1 cellular context compared by ENCODE assay signal in the genomic region with DNA sequence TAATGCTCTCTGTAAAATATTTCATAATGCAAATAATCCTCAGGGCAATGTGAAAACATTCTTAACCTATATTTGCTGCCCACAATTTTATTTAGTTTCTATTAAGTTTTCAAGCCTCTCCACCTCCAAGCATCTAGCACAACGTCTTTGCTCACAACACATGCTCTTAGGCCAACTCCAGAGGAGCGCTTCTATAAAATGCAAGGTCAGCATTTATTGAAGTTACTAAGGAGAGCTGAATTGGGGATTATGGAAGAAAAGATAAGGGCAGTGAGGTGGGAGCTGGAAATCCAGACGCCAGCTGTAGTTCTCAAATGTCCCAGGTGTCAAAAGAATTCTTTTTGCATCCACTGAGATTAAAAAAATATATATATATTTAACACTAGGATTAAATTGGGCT.
TF ChIP-seq lines count a peak whose summit lies in the region.

No MANE protein-coding gene starts in this region.

TF ChIP-seq in HEK293, 187 proteins besides CTCF, POLR2A, EP300 and RAD21 (continued from another document):
- TF ChIP-seq, protein P1, sequence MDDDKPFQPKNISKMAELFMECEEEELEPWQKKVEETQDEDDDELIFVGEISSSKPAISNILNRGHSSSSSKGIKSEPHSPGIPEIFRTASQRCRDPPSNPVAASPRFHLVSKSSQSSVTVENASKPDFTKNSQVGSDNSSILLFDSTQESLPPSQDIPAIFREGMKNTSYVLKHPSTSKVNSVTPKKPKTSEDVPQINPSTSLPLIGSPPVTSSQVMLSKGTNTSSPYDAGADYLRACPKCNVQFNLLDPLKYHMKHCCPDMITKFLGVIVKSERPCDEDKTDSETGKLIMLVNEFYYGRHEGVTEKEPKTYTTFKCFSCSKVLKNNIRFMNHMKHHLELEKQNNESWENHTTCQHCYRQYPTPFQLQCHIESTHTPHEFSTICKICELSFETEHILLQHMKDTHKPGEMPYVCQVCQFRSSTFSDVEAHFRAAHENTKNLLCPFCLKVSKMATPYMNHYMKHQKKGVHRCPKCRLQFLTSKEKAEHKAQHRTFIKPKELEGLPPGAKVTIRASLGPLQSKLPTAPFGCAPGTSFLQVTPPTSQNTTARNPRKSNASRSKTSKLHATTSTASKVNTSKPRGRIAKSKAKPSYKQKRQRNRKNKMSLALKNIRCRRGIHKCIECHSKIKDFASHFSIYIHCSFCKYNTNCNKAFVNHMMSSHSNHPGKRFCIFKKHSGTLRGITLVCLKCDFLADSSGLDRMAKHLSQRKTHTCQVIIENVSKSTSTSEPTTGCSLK (tag by site-specific recombination; IDR thresholded peaks at IDR 0.05), result no peak
